In the genomic region with DNA sequence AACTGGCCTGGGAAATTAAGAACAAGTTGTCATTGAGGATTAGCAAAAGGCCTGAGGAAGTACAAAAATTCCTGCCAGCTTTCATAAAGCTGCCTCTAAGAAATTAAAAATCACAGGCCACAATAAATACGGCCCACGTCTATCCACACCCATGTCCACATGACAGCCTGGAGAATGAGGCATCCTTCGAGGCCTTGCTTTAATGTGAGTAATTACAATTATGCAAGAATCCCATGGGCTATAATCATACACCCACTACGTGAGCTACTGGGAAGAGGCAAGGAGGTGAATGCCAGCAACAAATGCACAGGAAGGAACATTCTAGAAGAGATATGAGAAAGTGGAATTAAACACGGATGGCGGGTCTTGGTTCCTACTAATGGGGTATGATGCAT, we compare ENCODE assay signal across 23 cellular contexts.
DNase-seq lines count a peak whose midpoint lies in the region; ATAC-seq and TF ChIP-seq lines count a peak whose summit lies in the region.
"Had no signal": no experiment of that assay in that cellular context is flagged by ENCODE, and none has a peak within 500 bp of the region (broad histone marks: within the 10 kb centered on the region; RNA-seq: fewer than 3 reads in every experiment).

No MANE protein-coding gene starts in this region.

- in situ Hi-C loops in mammary epithelial cell (cut with MboI; ENCODE audit: low sequenced_read_pairs in 2 of 2): no loop called here

- DNase-seq in left ventricle myocardium inferior (no peak), right atrium auricular region (ENCODE audit: low spot score) (no peak), mammary epithelial cell (peak; percentile 82), right cardiac atrium (no peak), upper lobe of right lung (no peak), neuronal stem cell (ENCODE audit: low spot score) (no peak), substantia nigra (lab: John Stamatoyannopoulos, UW) (no peak), DMS53 treated with DMSO at 0.1 percent for 48 hours (lab: John Stamatoyannopoulos, UW; ENCODE audit: unreplicated experiment) (no peak)
- DNase-seq: activated CD8-positive, alpha-beta T cell treated with anti-CD3 and anti-CD28 coated beads, Interleukin-2, amount 10 ng/mL, durations not matched to agents 7 days and 5 days; activated naive CD8-positive, alpha-beta T cell treated with anti-CD3 and anti-CD28 coated beads, Interleukin-2, amount 10 ng/mL, durations not matched to agents 7 days and 5 days; activated T-cell treated with anti-CD3 and anti-CD28 coated beads, Interleukin-2, amount 50 U/mL, for 72 hours; COR-L47; GDM1; head of caudate nucleus; Karpas-422; kidney; NCI-H1417; NCI-H2171 treated with DMSO at 0.1 percent for 48 hours; occipital lobe; small intestine had no signal

- no peak overlapping the region for H3K23ac ChIP-seq in neuronal stem cell (ENCODE audit: low read depth, low read length, poor library complexity)

- 61% methylated on average over 6 of the region's 6 CpGs for WGBS in mammary epithelial cell (ENCODE audit: low coverage, missing lambda C conversion rate)
- WGBS in right cardiac atrium: 52% methylated on average over 6 of the region's 6 CpGs
- no CpG with 5 or more reads among the region's 6 CpGs for WGBS in neuronal stem cell (ENCODE audit: extremely low coverage in 2 of 2, insufficient read length in 2 of 2, insufficient replicate concordance in 1 of 2), 2 donors

- dilution Hi-C loops in mammary epithelial cell (cut with HindIII; ENCODE audit: low sequenced_read_pairs): no loop called here

- no peaks in the 10 kb centered on the region for H3K79me1 ChIP-seq in neuronal stem cell (ENCODE audit: low read depth, low read length)

- no peaks in the 10 kb centered on the region for H3K79me2 ChIP-seq in mammary epithelial cell (ENCODE audit: insufficient read depth, low read length)

- H3K4ac ChIP-seq in neuronal stem cell (ENCODE audit: low read length): no peak overlapping the region

- peaks cover 13% of the 10 kb centered on the region for H3K9me3 ChIP-seq in left ventricle myocardium inferior (replicated peaks)
- peaks cover 4 to 9% of the 10 kb centered on the region in 2 donors for H3K9me3 ChIP-seq in right atrium auricular region
- H3K9me3 ChIP-seq in mammary epithelial cell (replicated peaks; ENCODE audit: insufficient read depth, low read length): no peaks in the 10 kb centered on the region
- no peaks in the 10 kb centered on the region for H3K9me3 ChIP-seq in right cardiac atrium (ENCODE audit: control insufficient read depth, low read length)
- peaks cover 5% of the 10 kb centered on the region for H3K9me3 ChIP-seq in upper lobe of right lung
- H3K9me3 ChIP-seq in neuronal stem cell (replicated peaks in 1 of 2; ENCODE audit: control insufficient read depth in 2 of 2, insufficient read depth in 1 of 2, low read depth in 1 of 2, low read length in 2 of 2): peaks cover 0 to 8% of the 10 kb centered on the region in 2 donors

- H3K4me3 ChIP-seq in left ventricle myocardium inferior (no peak overlapping the region), right atrium auricular region (no peak overlapping the region), mammary epithelial cell (replicated peaks in 1 of 3; ENCODE audit: insufficient read depth in 1 of 3, low read depth in 2 of 3, low read length in 3 of 3) (no peak overlapping the region), right cardiac atrium (ENCODE audit: low read length) (no peak overlapping the region), upper lobe of right lung (no peak overlapping the region), neuronal stem cell (ENCODE audit: low read length in 2 of 2) (no peak overlapping the region)
- H3K4me3 ChIP-seq: cardiac muscle cell, upper lobe of left lung had no signal

- H2BK5ac ChIP-seq in neuronal stem cell (ENCODE audit: low read length): no peak overlapping the region

- H3K27ac ChIP-seq in left ventricle myocardium inferior (replicated peaks) (peak overlapping the region; percentile 27), right atrium auricular region (peak overlapping the region in 1 of 2 donors; percentile 23), mammary epithelial cell (ENCODE audit: insufficient read depth, low read depth, low read length) (no peak overlapping the region), right cardiac atrium (ENCODE audit: low read length) (no peak overlapping the region), upper lobe of right lung (no peak overlapping the region), neuronal stem cell (replicated peaks; ENCODE audit: low read length) (no peak overlapping the region), substantia nigra (ENCODE audit: low read depth, low read length, poor library complexity, severe bottlenecking) (no peak overlapping the region)
- H3K27ac ChIP-seq: cardiac muscle cell, VCaP had no signal

- H3K9ac ChIP-seq in mammary epithelial cell (ENCODE audit: insufficient read depth, low read length) (no peak overlapping the region), neuronal stem cell (ENCODE audit: low read depth, low read length, poor library complexity) (no peak overlapping the region)

- no peak overlapping the region for H2BK15ac ChIP-seq in neuronal stem cell (ENCODE audit: low read length)

- H2AK5ac ChIP-seq in neuronal stem cell (ENCODE audit: low read depth, low read length): no peak overlapping the region

- H3K36me3 ChIP-seq in left ventricle myocardium inferior (no peaks in the 10 kb centered on the region), right atrium auricular region (no peaks in the 10 kb centered on the region), mammary epithelial cell (ENCODE audit: insufficient read depth, low read length) (no peaks in the 10 kb centered on the region), upper lobe of right lung (no peaks in the 10 kb centered on the region), neuronal stem cell (replicated peaks in 1 of 2; ENCODE audit: control insufficient read depth in 2 of 2, insufficient read depth in 2 of 2, low read length in 2 of 2) (no peaks in the 10 kb centered on the region)
- H3K36me3 ChIP-seq: cardiac muscle cell, upper lobe of left lung had no signal

- H3K4me1 ChIP-seq in left ventricle myocardium inferior (no peaks in the 10 kb centered on the region), right atrium auricular region (no peaks in the 10 kb centered on the region), mammary epithelial cell (ENCODE audit: insufficient read depth, low read length) (no peaks in the 10 kb centered on the region), right cardiac atrium (ENCODE audit: control insufficient read depth, insufficient read depth, low read length) (no peaks in the 10 kb centered on the region), upper lobe of right lung (no peaks in the 10 kb centered on the region), neuronal stem cell (ENCODE audit: control insufficient read depth in 2 of 2, insufficient read depth in 1 of 2, low read depth in 1 of 2, low read length in 2 of 2) (no peaks in the 10 kb centered on the region)
- H3K4me1 ChIP-seq: upper lobe of left lung had no signal

- no peak overlapping the region for H2AFZ ChIP-seq in mammary epithelial cell (ENCODE audit: low read depth, low read length)
- H2AFZ ChIP-seq in neuronal stem cell (ENCODE audit: low read length): no peak overlapping the region

- H4K20me1 ChIP-seq in mammary epithelial cell (ENCODE audit: insufficient read depth, low read length): no peaks in the 10 kb centered on the region

- no peak overlapping the region for H2BK12ac ChIP-seq in neuronal stem cell (ENCODE audit: low read length)

- peak; percentile 16 to 63 for ATAC-seq in right cardiac atrium
- ATAC-seq in upper lobe of right lung: peak; percentile 87
- ATAC-seq: activated CD8-positive, alpha-beta T cell treated with anti-CD3 and anti-CD28 coated beads, Interleukin-2, amount 10 ng/mL, durations not matched to agents 7 days and 5 days; activated T-cell treated with anti-CD3 and anti-CD28 coated beads, Interleukin-2, amount 50 U/mL, for 72 hours had no signal

- H3K18ac ChIP-seq in neuronal stem cell (ENCODE audit: low read length): no peak overlapping the region

- intact Hi-C loops in left ventricle myocardium inferior (cut with micrococcal nuclease): no loop called here
- intact Hi-C loops in mammary epithelial cell (cut with micrococcal nuclease): no loop called here
- intact Hi-C loops in right cardiac atrium (cut with DNase I): no loop called here
- intact Hi-C loops in upper lobe of right lung (cut with DNase I): no loop called here

- no peak overlapping the region for H4K91ac ChIP-seq in neuronal stem cell (ENCODE audit: low read depth, low read length, poor library complexity)

- no peak overlapping the region for H3K14ac ChIP-seq in neuronal stem cell (ENCODE audit: low read length)

- no peaks in the 10 kb centered on the region for H3K27me3 ChIP-seq in left ventricle myocardium inferior (ENCODE audit: low read depth)
- H3K27me3 ChIP-seq in right atrium auricular region: no peaks in the 10 kb centered on the region
- no peaks in the 10 kb centered on the region for H3K27me3 ChIP-seq in mammary epithelial cell (ENCODE audit: insufficient read depth, low read length)
- no peaks in the 10 kb centered on the region for H3K27me3 ChIP-seq in right cardiac atrium (ENCODE audit: control insufficient read depth, insufficient read depth)
- H3K27me3 ChIP-seq in upper lobe of right lung: no peaks in the 10 kb centered on the region
- H3K27me3 ChIP-seq in neuronal stem cell (ENCODE audit: control insufficient read depth in 3 of 3, insufficient read depth in 3 of 3, low read depth in 1 of 3, low read length in 3 of 3): no peaks in the 10 kb centered on the region
- H3K27me3 ChIP-seq: cardiac muscle cell, upper lobe of left lung had no signal

- H4K8ac ChIP-seq in neuronal stem cell (ENCODE audit: low read depth, low read length): no peak overlapping the region

- TF ChIP-seq CTCF in left ventricle myocardium inferior (IDR thresholded peaks at IDR 0.05; ENCODE audit: borderline replicate concordance): no peak
- no peak for TF ChIP-seq CTCF in right atrium auricular region (IDR thresholded peaks at IDR 0.05)
- TF ChIP-seq CTCF in mammary epithelial cell (conservative IDR thresholded peaks at IDR 0.05 in 1 of 2, IDR thresholded peaks at IDR 0.05 in 1 of 2; ENCODE audit: extremely low read depth in 1 of 2, insufficient read depth in 1 of 2, low read depth in 1 of 2, low read length in 2 of 2): no peak
- TF ChIP-seq CTCF in upper lobe of right lung (IDR thresholded peaks at IDR 0.05): no peak

- no peak overlapping the region for H2BK120ac ChIP-seq in neuronal stem cell (ENCODE audit: low read depth, low read length)

- no peak overlapping the region for H3K4me2 ChIP-seq in mammary epithelial cell (ENCODE audit: insufficient read depth, low read depth, low read length)
- no peak overlapping the region for H3K4me2 ChIP-seq in neuronal stem cell (ENCODE audit: insufficient read depth, low read length, poor library complexity, severe bottlenecking)

- BruUV-seq in mammary epithelial cell (replicated peaks; lab: Mats Ljungman, UMichigan): no TSS peak

- CTCF ChIA-PET in mammary epithelial cell (lab: Charles Lee; ENCODE audit: low non-redundant PET): no interaction called here
